ENCODE assay signal across 11 cellular contexts in the genomic region with DNA sequence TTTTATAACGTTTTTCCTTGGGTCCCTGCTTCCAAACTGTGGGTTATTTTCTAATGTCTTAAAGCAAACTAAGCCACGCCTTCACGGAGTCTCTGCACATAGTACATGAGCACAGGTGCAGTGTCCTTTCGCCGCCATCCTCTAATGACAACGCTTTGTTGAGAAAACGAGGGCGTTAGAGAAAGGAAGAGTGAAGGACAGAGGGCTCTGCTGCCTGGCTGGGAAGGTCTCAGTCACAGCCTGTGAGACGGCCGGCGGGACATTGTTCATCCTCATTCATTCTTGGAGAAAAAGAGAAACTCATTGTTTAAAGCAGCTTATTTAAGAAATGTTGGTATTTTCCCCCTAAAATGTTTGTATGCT. TPM values are rescaled to one million over a fixed set of nuclear protein-coding genes. Genes with fewer than 3 reads are reported as not detected.
DNase-seq lines count a peak whose midpoint lies in the region; ATAC-seq and TF ChIP-seq lines count a peak whose summit lies in the region.
"Had no signal": no experiment of that assay in that cellular context is flagged by ENCODE, and none has a peak within 500 bp of the region (broad histone marks: within the 10 kb centered on the region; RNA-seq: fewer than 3 reads in every experiment).

No MANE protein-coding gene starts in this region.

- H3K9me3 Mint-ChIP-seq in MCF 10A (ENCODE audit: unreplicated experiment): no peaks in the 10 kb centered on the region
- no peaks in the 10 kb centered on the region for H3K9me3 Mint-ChIP-seq in stimulated activated naive CD8-positive, alpha-beta T cell treated with anti-CD3 and anti-CD28 coated beads, Interleukin-15, amount 100 ng/mL, for 72 hours
- H3K9me3 Mint-ChIP-seq: central memory CD8-positive, alpha-beta T cell had no signal

- H3K27ac Mint-ChIP-seq in MCF 10A (ENCODE audit: low read depth, unreplicated experiment): no peak overlapping the region
- peak overlapping the region in 1 of 2 donors; percentile 10 for H3K27ac Mint-ChIP-seq in stimulated activated naive CD8-positive, alpha-beta T cell treated with anti-CD3 and anti-CD28 coated beads, Interleukin-15, amount 100 ng/mL, for 72 hours

- no peaks in the 10 kb centered on the region for H3K4me1 ChIP-seq in breast epithelium
- H3K4me1 ChIP-seq in upper lobe of right lung: peaks cover 3% of the 10 kb centered on the region
- H3K4me1 ChIP-seq: BLaER1 had no signal

- TF ChIP-seq CTCF in breast epithelium (IDR thresholded peaks at IDR 0.05): no peak
- TF ChIP-seq CTCF in MCF 10A (IDR thresholded peaks at IDR 0.05; ENCODE audit: unreplicated experiment): no peak
- no peak for TF ChIP-seq CTCF in astrocyte of the spinal cord (IDR thresholded peaks at IDR 0.05; ENCODE audit: low read depth, low read length)
- no peak for TF ChIP-seq CTCF in upper lobe of right lung (IDR thresholded peaks at IDR 0.05)

- peaks cover 19% of the 10 kb centered on the region for H3K4me1 Mint-ChIP-seq in MCF 10A (ENCODE audit: insufficient read depth, unreplicated experiment)
- peaks cover 14% of the 10 kb centered on the region for H3K4me1 Mint-ChIP-seq in stimulated activated naive CD8-positive, alpha-beta T cell treated with anti-CD3 and anti-CD28 coated beads, Interleukin-15, amount 100 ng/mL, for 72 hours

- no peak for ATAC-seq in upper lobe of right lung
- no peak for ATAC-seq in stimulated activated naive CD8-positive, alpha-beta T cell treated with anti-CD3 and anti-CD28 coated beads, Interleukin-15, amount 100 ng/mL, for 72 hours

- no peaks in the 10 kb centered on the region for H3K36me3 Mint-ChIP-seq in MCF 10A (ENCODE audit: insufficient read depth, unreplicated experiment)

- intact Hi-C loops in breast epithelium (cut with DNase I; ENCODE audit: low total_unique reads) (loop anchor here (10.0 kb wide), 1 partner anchor 132 kb away; no protein-coding TSS in a partner anchor), MCF 10A (cut with micrococcal nuclease) (loop anchor here (5.0 kb wide), 1 partner anchor 531 kb away; no protein-coding TSS in a partner anchor), upper lobe of right lung (cut with DNase I) (loop anchor here (5.0 kb wide), 1 partner anchor 209 kb away; no protein-coding TSS in a partner anchor)

- DNase-seq in breast epithelium (ENCODE audit: low spot score in 2 of 2) (no peak), MCF 10A (ENCODE audit: unreplicated experiment) (no peak), astrocyte of the spinal cord (ENCODE audit: low read depth, low spot score) (peak; percentile 20), medulla oblongata (ENCODE audit: extremely low spot score) (peak; percentile 21), upper lobe of right lung (no peak), iPS-NIHi7 (ENCODE audit: extremely low spot score) (no peak), AML-193 (lab: John Stamatoyannopoulos, UW) (no peak)
- DNase-seq in stimulated activated naive CD8-positive, alpha-beta T cell treated with anti-CD3 and anti-CD28 coated beads, Interleukin-15, amount 100 ng/mL, for 72 hours: no peak

- peak overlapping the region in 1 of 2 donors; percentile 1 for H3K27ac ChIP-seq in breast epithelium
- H3K27ac ChIP-seq in upper lobe of right lung: no peak overlapping the region
- H3K27ac ChIP-seq: BLaER1 had no signal

- no peak for TF ChIP-seq POLR2A in breast epithelium (IDR thresholded peaks at IDR 0.05)

- H3K36me3 ChIP-seq in breast epithelium (no peaks in the 10 kb centered on the region), upper lobe of right lung (no peaks in the 10 kb centered on the region)
- H3K36me3 ChIP-seq: BLaER1 had no signal

- no TSS peak for BruUV-seq in MCF 10A (replicated peaks; lab: Mats Ljungman, UMichigan)

- CTCF ChIA-PET in MCF 10A (lab: Yijun Ruan, JAX): interaction anchor here (0.7 to 7.1 kb wide), 6 partner anchors 11 to 218 kb away, joined by 3 to 60 read pairs (median 6); no protein-coding TSS in a partner anchor

- H3K27me3 ChIP-seq in breast epithelium (no peaks in the 10 kb centered on the region), upper lobe of right lung (no peaks in the 10 kb centered on the region)
- H3K27me3 ChIP-seq: BLaER1, testis had no signal

- no peak overlapping the region for H3K4me3 Mint-ChIP-seq in MCF 10A (ENCODE audit: unreplicated experiment)
- peak overlapping the region in 1 of 2 donors; percentile 43 for H3K4me3 Mint-ChIP-seq in stimulated activated naive CD8-positive, alpha-beta T cell treated with anti-CD3 and anti-CD28 coated beads, Interleukin-15, amount 100 ng/mL, for 72 hours
- H3K4me3 Mint-ChIP-seq: central memory CD8-positive, alpha-beta T cell had no signal

- peak overlapping the region; percentile 1 to 31 (median 27) for H3K4me3 ChIP-seq in breast epithelium
- peak overlapping the region; percentile 12 for H3K4me3 ChIP-seq in astrocyte of the spinal cord (ENCODE audit: low read depth, low read length)
- H3K4me3 ChIP-seq in upper lobe of right lung: peak overlapping the region; percentile 23
- H3K4me3 ChIP-seq: BLaER1 had no signal

- H3K9me3 ChIP-seq in breast epithelium (no peaks in the 10 kb centered on the region), upper lobe of right lung (no peaks in the 10 kb centered on the region)
- H3K9me3 ChIP-seq: BLaER1, testis had no signal

- H3K27me3 Mint-ChIP-seq in MCF 10A (ENCODE audit: insufficient read depth, unreplicated experiment): no peaks in the 10 kb centered on the region
- H3K27me3 Mint-ChIP-seq in stimulated activated naive CD8-positive, alpha-beta T cell treated with anti-CD3 and anti-CD28 coated beads, Interleukin-15, amount 100 ng/mL, for 72 hours: peaks cover 42% of the 10 kb centered on the region

- in situ Hi-C loops in astrocyte of the spinal cord (cut with HindIII; ENCODE audit: low sequenced_read_pairs): no loop called here

- POLR2A ChIA-PET in MCF 10A (lab: Yijun Ruan, JAX): interaction anchor here (0.6 kb wide), 1 partner anchor 10 kb away, joined by 4 read pairs; no protein-coding TSS in a partner anchor

RNA-seq across cellular contexts. Expression of gene IL17D, which starts 9.5 kb away (rescaled TPM):
- total RNA-seq in breast epithelium (1 to 10 TPM in 2 of 3 donors, under 1 TPM in 1; 0.73 to 6.7 (median 2.0) TPM), MCF 10A (2022) (0.44 and 0.54 TPM in 2 replicates), upper lobe of right lung (3.8 TPM)

Comparison
In these comparisons a context has a peak if more than half of its experiments do, and no peak if none do; other contexts are left out.
1. DNase-seq: peak in astrocyte of the spinal cord (single experiment) and medulla oblongata (single experiment); none in breast epithelium (0 of 2), MCF 10A (single experiment), upper lobe of right lung (single experiment), iPS-NIHi7 (single experiment), AML-193 (0 of 2) and stimulated activated naive CD8-positive, alpha-beta T cell treated with anti-CD3 and anti-CD28 coated beads, Interleukin-15, amount 100 ng/mL, for 72 hours (0 of 2).
2. Peak in every context shown above with its lines, with median percentiles within 50 percentile points of each other: H3K4me3 ChIP-seq.